In the genomic region with DNA sequence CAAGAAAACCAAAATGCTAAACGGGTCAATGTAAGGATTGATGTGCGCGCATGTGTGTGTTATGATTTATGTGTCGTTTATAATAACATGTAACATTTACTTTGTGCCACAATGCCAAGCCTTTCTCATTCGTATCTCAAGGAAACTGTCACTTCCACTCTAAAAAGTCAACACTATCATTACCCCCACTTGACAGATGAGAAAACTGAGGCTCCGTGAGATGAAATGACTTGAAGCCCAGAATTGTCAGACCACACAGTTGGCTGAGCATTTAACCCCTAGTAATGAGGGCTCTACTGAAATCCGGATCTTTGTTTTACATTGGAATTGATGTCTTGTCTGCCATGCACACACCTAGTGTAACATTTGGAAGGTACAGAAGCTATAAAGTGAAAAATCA, we compare ENCODE assay signal across 23 cellular contexts.
"Had no signal": no experiment of that assay in that cellular context is flagged by ENCODE, and none has a peak within 500 bp of the region (broad histone marks: within the 10 kb centered on the region; RNA-seq: fewer than 3 reads in every experiment).

No MANE protein-coding gene starts in this region.

- H3K36me3 ChIP-seq: cardiac muscle cell, pancreas, thyroid gland had no signal

- H3K36me3 Mint-ChIP-seq: activated CD4-positive, alpha-beta memory T cell treated with anti-CD3 and anti-CD28 coated beads for 36 hours; activated naive CD4-positive, alpha-beta T cell treated with anti-CD3 and anti-CD28 coated beads, Interleukin-2, amount 50 U/mL, for 24 hours; mesothelial cell of epicardium; naive thymus-derived CD8-positive, alpha-beta T cell had no signal

- H3K4me3 Mint-ChIP-seq: activated B cell treated with CpG ODN at 0.5 μM for 24 hours; activated CD4-positive, alpha-beta memory T cell treated with anti-CD3 and anti-CD28 coated beads for 36 hours; activated naive CD4-positive, alpha-beta T cell treated with anti-CD3 and anti-CD28 coated beads, Interleukin-2, amount 50 U/mL, for 24 hours; mesothelial cell of epicardium; stimulated activated naive CD8-positive, alpha-beta T cell treated with anti-CD3 and anti-CD28 coated beads, Interleukin-15, Interleukin-2, amounts not matched to agents 100 ng/mL and 50 ng/mL, for 24 hours; T-helper 17 cell had no signal

- H3K4me3 ChIP-seq: body of pancreas, cardiac muscle cell, pancreas, psoas muscle, thyroid gland had no signal

- H3K4me1 ChIP-seq: pancreas had no signal

- DNase-seq: activated B cell treated with CpG ODN at 0.5 μM for 24 hours; activated CD4-positive, alpha-beta memory T cell treated with anti-CD3 and anti-CD28 coated beads for 36 hours; activated CD4-positive, alpha-beta T cell treated with anti-CD3 and anti-CD28 coated beads for 48 hours; activated gamma-delta T cell treated with Interleukin-2 at 50 U/mL for 16 hours; anterior cingulate cortex; body of pancreas; dermis blood vessel endothelial cell; effector CD8-positive, alpha-beta T cell; foreskin melanocyte; psoas muscle; stimulated activated CD4-positive, alpha-beta T cell treated with anti-CD3 and anti-CD28 coated beads, Interleukin-12 subunit alpha, Interleukin-12 subunit beta, amount 100 ng/mL, for 4 hours; stimulated activated CD4-positive, alpha-beta T cell treated with anti-CD3 and anti-CD28 coated beads, Interleukin-4, amount 100 ng/mL, for 4 hours; substantia nigra; T-helper 17 cell; thyroid gland had no signal

- ATAC-seq: body of pancreas; left lobe of liver; naive thymus-derived CD8-positive, alpha-beta T cell; pancreas; psoas muscle; right cardiac atrium; T-helper 17 cell had no signal

- H3K9me3 Mint-ChIP-seq: activated B cell treated with CpG ODN at 0.5 μM for 24 hours; activated CD4-positive, alpha-beta memory T cell treated with anti-CD3 and anti-CD28 coated beads for 36 hours; activated naive CD4-positive, alpha-beta T cell treated with anti-CD3 and anti-CD28 coated beads, Interleukin-2, amount 50 U/mL, for 24 hours; mesothelial cell of epicardium; naive thymus-derived CD8-positive, alpha-beta T cell; stimulated activated naive CD8-positive, alpha-beta T cell treated with anti-CD3 and anti-CD28 coated beads, Interleukin-15, Interleukin-2, amounts not matched to agents 100 ng/mL and 50 ng/mL, for 24 hours had no signal

- H3K27ac ChIP-seq: body of pancreas, cardiac muscle cell, pancreas, psoas muscle, thyroid gland had no signal

- H3K27ac Mint-ChIP-seq: activated B cell treated with CpG ODN at 0.5 μM for 24 hours; activated naive CD4-positive, alpha-beta T cell treated with anti-CD3 and anti-CD28 coated beads, Interleukin-2, amount 50 U/mL, for 24 hours; mesothelial cell of epicardium; stimulated activated naive CD8-positive, alpha-beta T cell treated with anti-CD3 and anti-CD28 coated beads, Interleukin-15, Interleukin-2, amounts not matched to agents 100 ng/mL and 50 ng/mL, for 24 hours; T-helper 17 cell had no signal
